ENCODE assay signal across 8 cellular contexts in genomic region chr12:123268850-123269249, GRCh38. TPM values are rescaled to one million over a fixed set of nuclear protein-coding genes. Genes with fewer than 3 reads are reported as not detected.
A peak's percentile ranks its signal among the peaks of the same experiment; 100 is the strongest.
DNase-seq lines count a peak whose midpoint lies in the region; ATAC-seq and TF ChIP-seq lines count a peak whose summit lies in the region.

No MANE protein-coding gene starts in this region.

- DNase-seq in activated B cell treated with CpG ODN at 0.5 μM for 24 hours: no peak
- DNase-seq in head of caudate nucleus: peak in 29 of 42 donors; percentile 19 to 80 (median 53)
- no peak for DNase-seq in skeletal muscle cell (ENCODE audit: low read depth)
- DNase-seq in NCI-H82 (lab: John Stamatoyannopoulos, UW): no peak
- no peak for DNase-seq in NCI-H1105 (lab: John Stamatoyannopoulos, UW)
- no peak for DNase-seq in H4 (ENCODE audit: low spot score)
- DNase-seq in HK-2 (ENCODE audit: unreplicated experiment): no peak

- POLR2A ChIA-PET in activated B cell treated with CpG ODN at 0.5 μM for 24 hours (lab: Charles Lee): interaction anchor here (0.6 to 2.0 kb wide), 3 partner anchors 31 to 36 kb away, joined by 3 to 9 read pairs (median 3); partner anchors contain the start of genes MPHOSPH9 and MTRFR

- H3K27me3 ChIP-seq in DOHH2 (ENCODE audit: control insufficient read depth, low read length): no peaks in the 10 kb centered on the region

- H3K4me1 Mint-ChIP-seq in activated B cell treated with CpG ODN at 0.5 μM for 24 hours: peaks cover 31% of the 10 kb centered on the region

- H4K20me1 ChIP-seq in DOHH2 (ENCODE audit: control insufficient read depth, insufficient read depth, low read depth, low read length): no peaks in the 10 kb centered on the region

- TF ChIP-seq CTCF in DOHH2 (IDR thresholded peaks at IDR 0.05; ENCODE audit: low read depth, low read length, poor library complexity, severe bottlenecking) (no peak), activated B cell treated with CpG ODN at 0.5 μM for 24 hours (IDR thresholded peaks at IDR 0.05) (no peak)

- no peaks in the 10 kb centered on the region for H3K9me3 ChIP-seq in DOHH2 (ENCODE audit: control insufficient read depth, insufficient read depth, low read length)

- CTCF ChIA-PET in activated B cell treated with CpG ODN at 0.5 μM for 24 hours (lab: Charles Lee): interaction anchor here (1.2 to 1.3 kb wide), 2 partner anchors 31 to 351 kb away, joined by 3 to 4 read pairs; no protein-coding TSS in a partner anchor

- no peaks in the 10 kb centered on the region; the same call in 1 of the 2 replicates for H3K36me3 ChIP-seq in DOHH2 (ENCODE audit: control insufficient read depth, low read length)

- H3K9me2 ChIP-seq in DOHH2 (replicated peaks; ENCODE audit: control insufficient read depth, low read length): no peaks in the 10 kb centered on the region

- H3K27ac Mint-ChIP-seq in activated B cell treated with CpG ODN at 0.5 μM for 24 hours: peak overlapping the region; percentile 30

- peaks cover 33% of the 10 kb centered on the region for H3K79me2 ChIP-seq in DOHH2 (ENCODE audit: control insufficient read depth, low read length)

- H3K36me3 Mint-ChIP-seq in activated B cell treated with CpG ODN at 0.5 μM for 24 hours (ENCODE audit: low read depth): peaks cover 3% of the 10 kb centered on the region

- peaks cover 8% of the 10 kb centered on the region for H3F3A ChIP-seq in DOHH2 (ENCODE audit: control insufficient read depth, insufficient read depth)

- intact Hi-C loops in activated B cell treated with CpG ODN at 0.5 μM for 24 hours (cut with micrococcal nuclease): loop anchor here (2.0 kb wide), 1 partner anchor 96 kb away; the partner anchor contains the start of gene SBNO1
- intact Hi-C loops in head of caudate nucleus (cut with DNase I): no loop called here

- peak overlapping the region; percentile 90; the same call in 1 of the 2 replicates for H3K4me2 ChIP-seq in DOHH2 (ENCODE audit: low read length)

- ATAC-seq in activated B cell treated with CpG ODN at 0.5 μM for 24 hours (ENCODE audit: low read depth): no peak

- peaks cover 24% of the 10 kb centered on the region for H3K4me1 ChIP-seq in DOHH2 (ENCODE audit: control insufficient read depth, low read length)

- H3K27ac ChIP-seq in DOHH2 (ENCODE audit: low read depth, low read length): no peak overlapping the region

- no peaks in the 10 kb centered on the region for H3K27me3 Mint-ChIP-seq in activated B cell treated with CpG ODN at 0.5 μM for 24 hours

- H3K9me3 Mint-ChIP-seq in activated B cell treated with CpG ODN at 0.5 μM for 24 hours: no peaks in the 10 kb centered on the region

- H3K4me3 Mint-ChIP-seq in activated B cell treated with CpG ODN at 0.5 μM for 24 hours: peak overlapping the region; percentile 81

- H3K4me3 ChIP-seq in DOHH2 (ENCODE audit: low read length): no peak overlapping the region
- H3K4me3 ChIP-seq in skeletal muscle cell (ENCODE audit: low read depth, low read length): peak overlapping the region; percentile 82

RNA-seq across cellular contexts. Expression of gene CDK2AP1, which starts 2.8 kb away (rescaled TPM):
- total RNA-seq in activated B cell treated with CpG ODN at 0.5 μM for 24 hours: 9.1 and 11.9 TPM in 2 replicates
- total RNA-seq in H4 (2014; rRNA removed; shearing (Covaris generic)): 287 and 344 TPM in 2 replicates

RNA-seq across cellular contexts. Expression of gene MTRFR, which starts 35.6 kb away (rescaled TPM):
- 23.5 and 23.6 TPM in 2 replicates for total RNA-seq in activated B cell treated with CpG ODN at 0.5 μM for 24 hours
- 15.3 and 23.8 TPM in 2 replicates for total RNA-seq in H4 (2014; rRNA removed; shearing (Covaris generic))

RNA-seq across cellular contexts. Expression of gene MPHOSPH9, which starts 35.9 kb away (rescaled TPM):
- total RNA-seq in activated B cell treated with CpG ODN at 0.5 μM for 24 hours: 37.3 and 47.2 TPM in 2 replicates
- 61.8 and 71.1 TPM in 2 replicates for total RNA-seq in H4 (2014; rRNA removed; shearing (Covaris generic))

Comparison
In these comparisons a context has a peak if more than half of its experiments do, and no peak if none do; other contexts are left out.
1. DNase-seq: peak in head of caudate nucleus (29 of 42); none in activated B cell treated with CpG ODN at 0.5 μM for 24 hours (single experiment), skeletal muscle cell (single experiment), NCI-H82 (single experiment), NCI-H1105 (single experiment), H4 (single experiment) and HK-2 (single experiment).
2. RNA of gene CDK2AP1, which starts 2.8 kb away (total RNA-seq): 287 to 344 TPM in H4; 9.1 to 11.9 TPM in activated B cell treated with CpG ODN at 0.5 μM for 24 hours; every median in the first group is over 10 times any median in the second.